Comparison of ENCODE assay signal across 1 cellular context in the genomic region with DNA sequence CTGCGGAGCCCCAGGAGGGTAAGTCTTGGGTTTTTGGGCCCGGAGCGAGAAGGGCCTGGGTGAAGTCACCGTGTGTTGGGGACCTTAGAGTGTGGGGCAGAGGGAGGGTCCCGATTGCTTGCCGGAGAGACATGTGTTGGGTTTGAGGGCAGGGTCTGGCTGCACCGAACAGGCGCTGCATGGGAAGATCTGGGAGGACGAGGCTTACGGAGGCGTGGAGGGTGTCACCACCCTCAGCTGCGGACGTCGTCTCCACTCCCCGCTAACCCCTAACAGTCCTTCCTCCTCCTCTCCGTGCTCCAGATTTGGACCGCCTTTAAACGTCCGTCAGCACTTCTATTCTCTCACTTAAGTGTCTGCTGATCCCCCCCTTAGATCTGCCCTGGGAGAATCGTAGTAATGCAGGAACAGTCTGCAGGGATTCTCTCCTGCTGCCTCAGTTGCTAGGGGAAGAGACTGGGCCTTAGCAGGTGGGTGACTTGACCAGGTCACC.
TF ChIP-seq lines count a peak whose summit lies in the region.

No MANE protein-coding gene starts in this region.

TF ChIP-seq in HEK293, 187 proteins besides CTCF, POLR2A, EP300 and RAD21:
- peak; percentile 45; the same call in 1 of the 2 replicates for TF ChIP-seq GLIS2 (tag by site-specific recombination; IDR thresholded peaks at IDR 0.05)
- TF ChIP-seq ZNF335 (tag by site-specific recombination; conservative IDR thresholded peaks at IDR 0.05) = peak; percentile 94
- 0 out of 2 replicates have a peak, but pooled peaks have one; percentile 49 for TF ChIP-seq ZNF600 (tag by site-specific recombination; IDR thresholded peaks at IDR 0.05)
- TF ChIP-seq, protein P1, sequence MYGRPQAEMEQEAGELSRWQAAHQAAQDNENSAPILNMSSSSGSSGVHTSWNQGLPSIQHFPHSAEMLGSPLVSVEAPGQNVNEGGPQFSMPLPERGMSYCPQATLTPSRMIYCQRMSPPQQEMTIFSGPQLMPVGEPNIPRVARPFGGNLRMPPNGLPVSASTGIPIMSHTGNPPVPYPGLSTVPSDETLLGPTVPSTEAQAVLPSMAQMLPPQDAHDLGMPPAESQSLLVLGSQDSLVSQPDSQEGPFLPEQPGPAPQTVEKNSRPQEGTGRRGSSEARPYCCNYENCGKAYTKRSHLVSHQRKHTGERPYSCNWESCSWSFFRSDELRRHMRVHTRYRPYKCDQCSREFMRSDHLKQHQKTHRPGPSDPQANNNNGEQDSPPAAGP (tag by site-specific recombination; IDR thresholded peaks at IDR 0.05) = 0 out of 2 replicates have a peak, but pooled peaks have one; percentile 26
- peak; percentile 36; the same call in 1 of the 2 replicates for TF ChIP-seq SP2 (tag by site-specific recombination; IDR thresholded peaks at IDR 0.05)
